Comparison of ENCODE assay signal across 16 cellular contexts in the genomic region with DNA sequence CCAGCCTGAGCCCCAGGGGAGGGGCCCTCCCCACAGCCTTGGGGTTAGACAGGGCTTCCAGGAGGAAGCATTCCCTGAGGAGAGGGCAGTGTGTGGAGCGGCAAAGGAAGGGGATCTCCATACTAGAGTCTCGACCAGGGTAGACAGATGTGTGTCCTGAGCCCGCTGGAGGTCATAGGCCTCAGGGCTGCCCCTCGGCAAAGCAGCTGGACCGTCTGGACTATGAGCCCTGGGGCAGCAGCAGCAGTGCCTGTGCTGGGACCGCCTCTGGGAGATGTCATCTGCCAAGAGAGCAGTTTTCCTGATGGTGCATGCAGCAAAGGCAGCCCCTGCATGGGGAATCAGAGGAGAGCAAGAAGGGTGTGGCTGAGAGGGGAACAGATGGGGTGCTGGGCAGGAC.
"Had no signal": no experiment of that assay in that cellular context is flagged by ENCODE, and none has a peak within 500 bp of the region (broad histone marks: within the 10 kb centered on the region; RNA-seq: fewer than 3 reads in every experiment).

No MANE protein-coding gene starts in this region.

- H3K4me3 ChIP-seq: gastrocnemius medialis, sigmoid colon, skin epidermis, stomach, thoracic aorta, transverse colon had no signal

- H3K4me1 ChIP-seq: gastrocnemius medialis had no signal

- DNase-seq: effector memory CD4-positive, alpha-beta T cell; gastrocnemius medialis; islet precursor cell; mammary epithelial cell; naive thymus-derived CD4-positive, alpha-beta T cell; nephron progenitor cell; posterior cingulate gyrus; sigmoid colon; stimulated activated CD4-positive, alpha-beta T cell treated with anti-CD3 and anti-CD28 coated beads, Interleukin-2, amount 100 ng/mL, for 24 hours; stimulated activated CD4-positive, alpha-beta T cell treated with anti-CD3 and anti-CD28 coated beads, Interleukin-4, amount 100 ng/mL, for 4 hours; stimulated activated naive CD4-positive, alpha-beta T cell; stomach; substantia nigra; transverse colon had no signal

- H3K27ac Mint-ChIP-seq: nephron progenitor cell had no signal

- H3K27ac ChIP-seq: gastrocnemius medialis, sigmoid colon, skin epidermis, stomach, thoracic aorta, transverse colon had no signal

- H3K4me3 Mint-ChIP-seq: naive thymus-derived CD4-positive, alpha-beta T cell; nephron progenitor cell had no signal

- H3K27me3 ChIP-seq: sigmoid colon, stomach, transverse colon had no signal

- H3K9me3 ChIP-seq: gastrocnemius medialis, sigmoid colon, stomach, thoracic aorta, transverse colon had no signal

- H3K36me3 Mint-ChIP-seq: naive thymus-derived CD4-positive, alpha-beta T cell had no signal

- H3K9me3 Mint-ChIP-seq: naive thymus-derived CD4-positive, alpha-beta T cell; nephron progenitor cell had no signal

- H3K36me3 ChIP-seq: gastrocnemius medialis, sigmoid colon, stomach, thoracic aorta, transverse colon had no signal
